1 cellular context compared by ENCODE assay signal in genomic region chr15:49620658-49621326, GRCh38.
TF ChIP-seq lines count a peak whose summit lies in the region.

TSS of gene DTWD1 (plus strand) at chr15:49621048. CDS start at chr15:49625168, 4,120 bp downstream.
TSS of gene FAM227B (minus strand) at chr15:49620818. CDS start at chr15:49615171, 5,647 bp downstream.

TF ChIP-seq in HepG2, 621 proteins besides CTCF, POLR2A, EP300 and RAD21 (continued from another document and continues in another):
- TF ChIP-seq NFAT5 (CRISPR knock-in tag; IDR thresholded peaks at IDR 0.05) (peak; percentile 95), ZNF609 (CRISPR knock-in tag; IDR thresholded peaks at IDR 0.05; ENCODE audit: borderline replicate concordance) (peak; percentile 88), SETDB1 (CRISPR knock-in tag; IDR thresholded peaks at IDR 0.05; ENCODE audit: borderline replicate concordance) (no peak), HNRNPLL (IDR thresholded peaks at IDR 0.05; ENCODE audit: low read depth, low read length, poor library complexity, severe bottlenecking) (peak; percentile 98), CCAR2 (optimal IDR thresholded peaks at IDR 0.05; ENCODE audit: low read depth, low read length) (no peak), ZIK1 (CRISPR knock-in tag; IDR thresholded peaks at IDR 0.05; ENCODE audit: borderline replicate concordance, low read depth) (peak; percentile 95), E2F2 (CRISPR knock-in tag; IDR thresholded peaks at IDR 0.05; ENCODE audit: borderline replicate concordance) (peak; percentile 80; the same call in 1 of the 2 replicates), BCL3 (CRISPR knock-in tag; IDR thresholded peaks at IDR 0.05) (peak; percentile 92), ZNF430 (CRISPR knock-in tag; IDR thresholded peaks at IDR 0.05) (peak; percentile 98; the same call in 1 of the 2 replicates), ETV5 (CRISPR knock-in tag; IDR thresholded peaks at IDR 0.05; ENCODE audit: borderline replicate concordance) (peak; percentile 73; the same call in 1 of the 2 replicates), ISL2 (CRISPR knock-in tag; IDR thresholded peaks at IDR 0.05) (peak; percentile 73; the same call in 1 of the 2 replicates), ZNF768 (CRISPR knock-in tag; IDR thresholded peaks at IDR 0.05) (peak; percentile 94), ZBTB49 (CRISPR knock-in tag; IDR thresholded peaks at IDR 0.05; ENCODE audit: borderline replicate concordance) (peak; percentile 85; the same call in 1 of the 2 replicates), ZNF251 (CRISPR knock-in tag; IDR thresholded peaks at IDR 0.05) (0 out of 2 replicates have a peak, but pooled peaks have one; percentile 75), SOX5 (CRISPR knock-in tag; IDR thresholded peaks at IDR 0.05; ENCODE audit: borderline replicate concordance) (peak; percentile 79), ZNF746 (CRISPR knock-in tag; IDR thresholded peaks at IDR 0.05) (peak; percentile 92), PPARG (CRISPR knock-in tag; conservative IDR thresholded peaks at IDR 0.05) (peak; percentile 99), NFATC3 (CRISPR knock-in tag; IDR thresholded peaks at IDR 0.05) (peak; percentile 95), ZNF564 (CRISPR knock-in tag; IDR thresholded peaks at IDR 0.05) (peak; percentile 91), ZNF773 (CRISPR knock-in tag; IDR thresholded peaks at IDR 0.05; ENCODE audit: borderline replicate concordance) (peak; percentile 97), ZUFSP (CRISPR knock-in tag; IDR thresholded peaks at IDR 0.05; ENCODE audit: borderline replicate concordance) (no peak), ATF3 (CRISPR knock-in tag; IDR thresholded peaks at IDR 0.05) (peak; percentile 78), TRIM24 (CRISPR knock-in tag; IDR thresholded peaks at IDR 0.05) (no peak), GATAD2A (CRISPR knock-in tag; IDR thresholded peaks at IDR 0.05) (peak; percentile 94), ZBTB42 (CRISPR knock-in tag; IDR thresholded peaks at IDR 0.05) (peak; percentile 86; the same call in 1 of the 2 replicates), HDAC1 (CRISPR knock-in tag; IDR thresholded peaks at IDR 0.05) (peak; percentile 99), HNF1B (CRISPR knock-in tag; IDR thresholded peaks at IDR 0.05) (peak; percentile 93), ZMYM3 (CRISPR knock-in tag; IDR thresholded peaks at IDR 0.05) (peak; percentile 91), HOXA7 (CRISPR knock-in tag; IDR thresholded peaks at IDR 0.05) (no peak), PBX3 (CRISPR knock-in tag; IDR thresholded peaks at IDR 0.05; ENCODE audit: borderline replicate concordance) (0 out of 2 replicates have a peak, but pooled peaks have one; percentile 40), NFKBIZ (CRISPR knock-in tag; IDR thresholded peaks at IDR 0.05) (peak; percentile 81; the same call in 1 of the 2 replicates), KLF13 (CRISPR knock-in tag; IDR thresholded peaks at IDR 0.05) (no peak), ZNF276 (CRISPR knock-in tag; IDR thresholded peaks at IDR 0.05; ENCODE audit: low read depth) (peak; percentile 93), ZSCAN20 (CRISPR knock-in tag; IDR thresholded peaks at IDR 0.05; ENCODE audit: borderline replicate concordance) (no peak), ZMYM2 (CRISPR knock-in tag; IDR thresholded peaks at IDR 0.05) (peak; percentile 81), ZNF589 (CRISPR knock-in tag; conservative IDR thresholded peaks at IDR 0.05) (peak; percentile 98)
